ENCODE assay signal across 1 cellular context in the genomic region with DNA sequence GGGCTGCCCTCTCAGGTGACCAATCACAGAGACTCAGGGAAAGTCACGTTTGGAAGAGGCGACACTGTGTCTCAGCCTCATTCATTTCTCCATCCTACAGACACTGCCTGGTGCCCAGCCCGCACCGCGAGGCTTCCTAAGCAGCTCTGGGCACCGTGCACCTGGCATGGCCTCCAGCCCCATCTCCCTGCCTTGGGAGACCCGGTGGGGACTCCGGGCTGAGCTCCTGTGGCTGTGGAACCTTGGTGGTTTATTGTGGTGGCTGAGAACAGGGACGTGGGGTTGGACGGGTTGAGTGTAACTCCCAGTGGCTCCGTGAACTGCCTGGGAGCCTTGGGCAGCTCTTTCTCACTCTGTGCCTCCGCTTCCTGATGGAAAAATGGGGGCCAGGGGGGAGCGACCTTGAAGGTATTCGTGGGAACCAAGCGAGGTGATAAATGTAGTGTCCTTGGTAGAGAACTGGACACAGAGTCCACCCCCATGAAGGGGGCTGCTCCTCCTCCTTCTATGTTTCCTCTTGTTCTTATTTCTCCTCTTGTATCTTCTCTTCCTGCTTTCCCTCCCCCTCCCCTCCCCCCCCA.
TF ChIP-seq lines count a peak whose summit lies in the region.

No MANE protein-coding gene starts in this region.

TF ChIP-seq in HepG2, 621 proteins besides CTCF, POLR2A, EP300 and RAD21 (continued from another document and continues in another):
- TF ChIP-seq, protein P1, sequence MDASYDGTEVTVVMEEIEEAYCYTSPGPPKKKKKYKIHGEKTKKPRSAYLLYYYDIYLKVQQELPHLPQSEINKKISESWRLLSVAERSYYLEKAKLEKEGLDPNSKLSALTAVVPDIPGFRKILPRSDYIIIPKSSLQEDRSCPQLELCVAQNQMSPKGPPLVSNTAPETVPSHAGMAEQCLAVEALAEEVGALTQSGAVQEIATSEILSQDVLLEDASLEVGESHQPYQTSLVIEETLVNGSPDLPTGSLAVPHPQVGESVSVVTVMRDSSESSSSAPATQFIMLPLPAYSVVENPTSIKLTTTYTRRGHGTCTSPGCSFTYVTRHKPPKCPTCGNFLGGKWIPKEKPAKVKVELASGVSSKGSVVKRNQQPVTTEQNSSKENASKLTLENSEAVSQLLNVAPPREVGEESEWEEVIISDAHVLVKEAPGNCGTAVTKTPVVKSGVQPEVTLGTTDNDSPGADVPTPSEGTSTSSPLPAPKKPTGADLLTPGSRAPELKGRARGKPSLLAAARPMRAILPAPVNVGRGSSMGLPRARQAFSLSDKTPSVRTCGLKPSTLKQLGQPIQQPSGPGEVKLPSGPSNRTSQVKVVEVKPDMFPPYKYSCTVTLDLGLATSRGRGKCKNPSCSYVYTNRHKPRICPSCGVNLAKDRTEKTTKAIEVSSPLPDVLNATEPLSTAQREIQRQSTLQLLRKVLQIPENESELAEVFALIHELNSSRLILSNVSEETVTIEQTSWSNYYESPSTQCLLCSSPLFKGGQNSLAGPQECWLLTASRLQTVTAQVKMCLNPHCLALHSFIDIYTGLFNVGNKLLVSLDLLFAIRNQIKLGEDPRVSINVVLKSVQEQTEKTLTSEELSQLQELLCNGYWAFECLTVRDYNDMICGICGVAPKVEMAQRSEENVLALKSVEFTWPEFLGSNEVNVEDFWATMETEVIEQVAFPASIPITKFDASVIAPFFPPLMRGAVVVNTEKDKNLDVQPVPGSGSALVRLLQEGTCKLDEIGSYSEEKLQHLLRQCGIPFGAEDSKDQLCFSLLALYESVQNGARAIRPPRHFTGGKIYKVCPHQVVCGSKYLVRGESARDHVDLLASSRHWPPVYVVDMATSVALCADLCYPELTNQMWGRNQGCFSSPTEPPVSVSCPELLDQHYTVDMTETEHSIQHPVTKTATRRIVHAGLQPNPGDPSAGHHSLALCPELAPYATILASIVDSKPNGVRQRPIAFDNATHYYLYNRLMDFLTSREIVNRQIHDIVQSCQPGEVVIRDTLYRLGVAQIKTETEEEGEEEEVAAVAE (CRISPR knock-in tag; IDR thresholded peaks at IDR 0.05; ENCODE audit: borderline replicate concordance): no peak
- TF ChIP-seq ZSCAN30 (CRISPR knock-in tag; IDR thresholded peaks at IDR 0.05): no peak
- TF ChIP-seq LCORL (IDR thresholded peaks at IDR 0.05): no peak
- no peak for TF ChIP-seq LCORL (CRISPR knock-in tag; IDR thresholded peaks at IDR 0.05)
- TF ChIP-seq, protein P2, sequence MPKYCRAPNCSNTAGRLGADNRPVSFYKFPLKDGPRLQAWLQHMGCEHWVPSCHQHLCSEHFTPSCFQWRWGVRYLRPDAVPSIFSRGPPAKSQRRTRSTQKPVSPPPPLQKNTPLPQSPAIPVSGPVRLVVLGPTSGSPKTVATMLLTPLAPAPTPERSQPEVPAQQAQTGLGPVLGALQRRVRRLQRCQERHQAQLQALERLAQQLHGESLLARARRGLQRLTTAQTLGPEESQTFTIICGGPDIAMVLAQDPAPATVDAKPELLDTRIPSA (CRISPR knock-in tag; IDR thresholded peaks at IDR 0.05; ENCODE audit: borderline replicate concordance): no peak
- no peak for TF ChIP-seq ARNT2 (CRISPR knock-in tag; IDR thresholded peaks at IDR 0.05; ENCODE audit: low read depth)
- TF ChIP-seq, protein P3, sequence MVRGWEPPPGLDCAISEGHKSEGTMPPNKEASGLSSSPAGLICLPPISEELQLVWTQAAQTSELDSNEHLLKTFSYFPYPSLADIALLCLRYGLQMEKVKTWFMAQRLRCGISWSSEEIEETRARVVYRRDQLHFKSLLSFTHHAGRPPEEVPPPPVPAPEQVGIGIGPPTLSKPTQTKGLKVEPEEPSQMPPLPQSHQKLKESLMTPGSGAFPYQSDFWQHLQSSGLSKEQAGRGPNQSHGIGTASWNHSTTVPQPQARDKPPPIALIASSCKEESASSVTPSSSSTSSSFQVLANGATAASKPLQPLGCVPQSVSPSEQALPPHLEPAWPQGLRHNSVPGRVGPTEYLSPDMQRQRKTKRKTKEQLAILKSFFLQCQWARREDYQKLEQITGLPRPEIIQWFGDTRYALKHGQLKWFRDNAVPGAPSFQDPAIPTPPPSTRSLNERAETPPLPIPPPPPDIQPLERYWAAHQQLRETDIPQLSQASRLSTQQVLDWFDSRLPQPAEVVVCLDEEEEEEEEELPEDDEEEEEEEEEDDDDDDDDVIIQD (CRISPR knock-in tag; IDR thresholded peaks at IDR 0.05; ENCODE audit: low read depth): no peak
- TF ChIP-seq HNRNPL (IDR thresholded peaks at IDR 0.05; ENCODE audit: low read depth, low read length): peak; percentile 72; the same call in 1 of the 2 replicates
- no peak for TF ChIP-seq ZNF232 (CRISPR knock-in tag; IDR thresholded peaks at IDR 0.05; ENCODE audit: borderline replicate concordance)
- TF ChIP-seq CBX5 (CRISPR knock-in tag; IDR thresholded peaks at IDR 0.05; ENCODE audit: borderline replicate concordance): no peak
- TF ChIP-seq, protein P4, sequence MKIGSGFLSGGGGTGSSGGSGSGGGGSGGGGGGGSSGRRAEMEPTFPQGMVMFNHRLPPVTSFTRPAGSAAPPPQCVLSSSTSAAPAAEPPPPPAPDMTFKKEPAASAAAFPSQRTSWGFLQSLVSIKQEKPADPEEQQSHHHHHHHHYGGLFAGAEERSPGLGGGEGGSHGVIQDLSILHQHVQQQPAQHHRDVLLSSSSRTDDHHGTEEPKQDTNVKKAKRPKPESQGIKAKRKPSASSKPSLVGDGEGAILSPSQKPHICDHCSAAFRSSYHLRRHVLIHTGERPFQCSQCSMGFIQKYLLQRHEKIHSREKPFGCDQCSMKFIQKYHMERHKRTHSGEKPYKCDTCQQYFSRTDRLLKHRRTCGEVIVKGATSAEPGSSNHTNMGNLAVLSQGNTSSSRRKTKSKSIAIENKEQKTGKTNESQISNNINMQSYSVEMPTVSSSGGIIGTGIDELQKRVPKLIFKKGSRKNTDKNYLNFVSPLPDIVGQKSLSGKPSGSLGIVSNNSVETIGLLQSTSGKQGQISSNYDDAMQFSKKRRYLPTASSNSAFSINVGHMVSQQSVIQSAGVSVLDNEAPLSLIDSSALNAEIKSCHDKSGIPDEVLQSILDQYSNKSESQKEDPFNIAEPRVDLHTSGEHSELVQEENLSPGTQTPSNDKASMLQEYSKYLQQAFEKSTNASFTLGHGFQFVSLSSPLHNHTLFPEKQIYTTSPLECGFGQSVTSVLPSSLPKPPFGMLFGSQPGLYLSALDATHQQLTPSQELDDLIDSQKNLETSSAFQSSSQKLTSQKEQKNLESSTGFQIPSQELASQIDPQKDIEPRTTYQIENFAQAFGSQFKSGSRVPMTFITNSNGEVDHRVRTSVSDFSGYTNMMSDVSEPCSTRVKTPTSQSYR (CRISPR knock-in tag; IDR thresholded peaks at IDR 0.05; ENCODE audit: borderline replicate concordance): peak; percentile 18; the same call in 1 of the 2 replicates
- no peak for TF ChIP-seq ATRX (CRISPR knock-in tag; IDR thresholded peaks at IDR 0.05; ENCODE audit: borderline replicate concordance)
- peak; percentile 99 for TF ChIP-seq PCBP1 (IDR thresholded peaks at IDR 0.05; ENCODE audit: borderline replicate concordance, low read depth, low read length)
- no peak for TF ChIP-seq ATF7 (IDR thresholded peaks at IDR 0.05)
- no peak for TF ChIP-seq ATF7 (CRISPR knock-in tag; IDR thresholded peaks at IDR 0.05)
- peak; percentile 100 for TF ChIP-seq HNRNPK (IDR thresholded peaks at IDR 0.05; ENCODE audit: low read depth, low read length, poor library complexity, severe bottlenecking)
- no peak for TF ChIP-seq NFYB (CRISPR knock-in tag; IDR thresholded peaks at IDR 0.05)
- TF ChIP-seq ZNF761 (CRISPR knock-in tag; conservative IDR thresholded peaks at IDR 0.05): no peak
- no peak for TF ChIP-seq KMT2A (CRISPR knock-in tag; IDR thresholded peaks at IDR 0.05)
- no peak for TF ChIP-seq ZNF772 (CRISPR knock-in tag; IDR thresholded peaks at IDR 0.05)
- TF ChIP-seq PATZ1 (CRISPR knock-in tag; IDR thresholded peaks at IDR 0.05): peak; percentile 63
- TF ChIP-seq ZNF180 (CRISPR knock-in tag; IDR thresholded peaks at IDR 0.05; ENCODE audit: borderline replicate concordance, low read depth): no peak
- no peak for TF ChIP-seq MAF1 (CRISPR knock-in tag; IDR thresholded peaks at IDR 0.05; ENCODE audit: borderline replicate concordance)
- no peak for TF ChIP-seq PHF8 (CRISPR knock-in tag; IDR thresholded peaks at IDR 0.05)
- TF ChIP-seq NR3C1 (CRISPR knock-in tag; IDR thresholded peaks at IDR 0.05): no peak
- TF ChIP-seq ELK4 (CRISPR knock-in tag; IDR thresholded peaks at IDR 0.05; ENCODE audit: borderline replicate concordance): no peak
- no peak for TF ChIP-seq FOXK2 (IDR thresholded peaks at IDR 0.05)
- no peak for TF ChIP-seq MBD4 (IDR thresholded peaks at IDR 0.05; ENCODE audit: borderline replicate concordance, low read length)
- TF ChIP-seq, protein P5, sequence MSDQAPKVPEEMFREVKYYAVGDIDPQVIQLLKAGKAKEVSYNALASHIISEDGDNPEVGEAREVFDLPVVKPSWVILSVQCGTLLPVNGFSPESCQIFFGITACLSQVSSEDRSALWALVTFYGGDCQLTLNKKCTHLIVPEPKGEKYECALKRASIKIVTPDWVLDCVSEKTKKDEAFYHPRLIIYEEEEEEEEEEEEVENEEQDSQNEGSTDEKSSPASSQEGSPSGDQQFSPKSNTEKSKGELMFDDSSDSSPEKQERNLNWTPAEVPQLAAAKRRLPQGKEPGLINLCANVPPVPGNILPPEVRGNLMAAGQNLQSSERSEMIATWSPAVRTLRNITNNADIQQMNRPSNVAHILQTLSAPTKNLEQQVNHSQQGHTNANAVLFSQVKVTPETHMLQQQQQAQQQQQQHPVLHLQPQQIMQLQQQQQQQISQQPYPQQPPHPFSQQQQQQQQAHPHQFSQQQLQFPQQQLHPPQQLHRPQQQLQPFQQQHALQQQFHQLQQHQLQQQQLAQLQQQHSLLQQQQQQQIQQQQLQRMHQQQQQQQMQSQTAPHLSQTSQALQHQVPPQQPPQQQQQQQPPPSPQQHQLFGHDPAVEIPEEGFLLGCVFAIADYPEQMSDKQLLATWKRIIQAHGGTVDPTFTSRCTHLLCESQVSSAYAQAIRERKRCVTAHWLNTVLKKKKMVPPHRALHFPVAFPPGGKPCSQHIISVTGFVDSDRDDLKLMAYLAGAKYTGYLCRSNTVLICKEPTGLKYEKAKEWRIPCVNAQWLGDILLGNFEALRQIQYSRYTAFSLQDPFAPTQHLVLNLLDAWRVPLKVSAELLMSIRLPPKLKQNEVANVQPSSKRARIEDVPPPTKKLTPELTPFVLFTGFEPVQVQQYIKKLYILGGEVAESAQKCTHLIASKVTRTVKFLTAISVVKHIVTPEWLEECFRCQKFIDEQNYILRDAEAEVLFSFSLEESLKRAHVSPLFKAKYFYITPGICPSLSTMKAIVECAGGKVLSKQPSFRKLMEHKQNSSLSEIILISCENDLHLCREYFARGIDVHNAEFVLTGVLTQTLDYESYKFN (CRISPR knock-in tag; conservative IDR thresholded peaks at IDR 0.05): no peak
- no peak for TF ChIP-seq CENPT (CRISPR knock-in tag; IDR thresholded peaks at IDR 0.05; ENCODE audit: low read depth)
- TF ChIP-seq ZFX (CRISPR knock-in tag; IDR thresholded peaks at IDR 0.05; ENCODE audit: low read depth): no peak
- TF ChIP-seq SNAPC4 (CRISPR knock-in tag; IDR thresholded peaks at IDR 0.05): no peak
- no peak for TF ChIP-seq ZNF562 (CRISPR knock-in tag; IDR thresholded peaks at IDR 0.05; ENCODE audit: borderline replicate concordance)
- TF ChIP-seq, protein P6, sequence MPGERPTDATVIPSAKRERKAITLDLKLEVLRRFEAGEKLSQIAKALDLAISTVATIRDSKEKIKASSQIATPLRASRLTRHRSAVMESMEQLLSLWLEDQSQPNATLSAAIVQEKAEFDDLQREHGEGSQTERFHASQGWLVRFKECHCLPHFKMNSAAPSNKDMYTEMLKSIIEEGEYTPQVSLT (CRISPR knock-in tag; IDR thresholded peaks at IDR 0.05; ENCODE audit: borderline replicate concordance, low read depth): no peak
